16 cellular contexts compared by ENCODE assay signal in the genomic region with DNA sequence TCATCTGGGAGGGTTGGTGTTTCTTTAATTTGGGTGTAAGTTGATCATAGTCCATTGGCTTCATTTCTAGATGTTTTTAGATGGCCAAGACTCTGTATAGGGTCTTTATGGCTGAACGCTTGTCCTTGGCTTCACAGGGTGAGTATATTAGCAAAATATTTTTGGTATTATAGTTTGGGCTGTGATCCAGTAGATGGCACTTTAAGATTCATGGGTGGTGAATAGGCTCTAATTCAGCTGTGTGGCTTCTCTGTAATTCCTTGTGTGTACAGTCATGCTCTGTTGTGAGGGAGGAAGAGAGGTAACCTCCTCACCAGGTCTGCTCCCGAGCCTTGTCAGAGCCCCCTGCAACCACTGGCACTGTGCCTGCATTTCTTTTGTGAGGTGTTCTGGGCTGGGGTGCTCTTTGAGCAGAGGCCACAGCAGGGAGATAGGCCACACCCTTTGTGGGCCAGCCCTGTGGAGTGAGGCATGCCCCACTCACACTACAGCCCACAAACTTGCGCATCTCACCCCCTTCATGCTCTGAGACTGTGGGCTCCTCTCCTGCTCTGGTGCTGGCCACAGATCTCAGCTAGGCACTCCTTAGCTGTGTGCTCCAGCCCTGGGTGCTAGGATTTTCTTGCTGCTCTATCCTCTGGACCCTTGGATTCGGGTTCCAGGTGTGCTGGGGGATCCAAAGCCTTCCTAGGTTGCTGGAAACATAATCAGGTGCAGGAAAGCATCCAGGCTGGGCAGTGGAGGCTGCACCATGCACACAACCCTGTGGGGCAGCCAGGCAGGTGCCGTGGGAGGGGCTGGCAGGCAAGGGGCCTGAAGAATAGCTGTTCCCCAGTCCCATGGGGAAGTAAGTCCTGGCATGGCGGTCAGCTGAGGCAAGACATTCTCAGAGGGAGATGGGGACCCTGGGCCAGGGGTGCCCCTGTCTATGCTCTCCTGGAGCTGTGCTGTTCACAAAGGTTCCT.
A peak's percentile ranks its signal among the peaks of the same experiment; 100 is the strongest.
DNase-seq lines count a peak whose midpoint lies in the region; ATAC-seq, FAIRE-seq and TF ChIP-seq lines count a peak whose summit lies in the region.
"Had no signal": no experiment of that assay in that cellular context is flagged by ENCODE, and none has a peak within 500 bp of the region (broad histone marks: within the 10 kb centered on the region; RNA-seq: fewer than 3 reads in every experiment).

No MANE protein-coding gene starts in this region.

- no peaks in the 10 kb centered on the region for H3K79me2 ChIP-seq in mesendoderm (ENCODE audit: control insufficient read depth, insufficient read depth, low read length)

- H2BK5ac ChIP-seq in mesendoderm (ENCODE audit: low read length), result no peak overlapping the region

- H3K9me3 ChIP-seq in RWPE2 (ENCODE audit: severe bottlenecking) (no peaks in the 10 kb centered on the region), kidney (ENCODE audit: control insufficient read depth in 1 of 2, low read length in 2 of 2) (no peaks in the 10 kb centered on the region), aorta (ENCODE audit: control insufficient read depth, low read length) (no peaks in the 10 kb centered on the region), Peyer's patch (peaks cover 0 to 3% (median 0%) of the 10 kb centered on the region in 4 donors)
- H3K9me3 ChIP-seq: SJCRH30 had no signal

- H3K4me3 ChIP-seq in RWPE2 (ENCODE audit: severe bottlenecking) (no peak overlapping the region), astrocyte of the spinal cord (ENCODE audit: low read depth, low read length) (no peak overlapping the region), kidney (ENCODE audit: low read length in 2 of 2) (no peak overlapping the region), aorta (ENCODE audit: low read length in 2 of 2) (no peak overlapping the region), Peyer's patch (no peak overlapping the region), mesendoderm (ENCODE audit: low read length) (no peak overlapping the region)
- H3K4me3 ChIP-seq: SJCRH30 had no signal

- no peak overlapping the region for H3K9ac ChIP-seq in kidney (ENCODE audit: low read length in 2 of 2)
- no peak overlapping the region for H3K9ac ChIP-seq in mesendoderm (ENCODE audit: low read length)

- H3K27ac ChIP-seq in RWPE2 (ENCODE audit: poor library complexity, severe bottlenecking) (no peak overlapping the region), kidney (ENCODE audit: low read depth in 2 of 2, low read length in 2 of 2) (no peak overlapping the region), aorta (ENCODE audit: low read depth in 1 of 2, low read length in 2 of 2) (no peak overlapping the region), Peyer's patch (no peak overlapping the region), mesendoderm (ENCODE audit: low read depth, low read length) (no peak overlapping the region)
- H3K27ac ChIP-seq: RWPE1, SJCRH30 had no signal

- H3K4me1 ChIP-seq in RWPE2 (ENCODE audit: insufficient read depth, poor library complexity, severe bottlenecking) (no peaks in the 10 kb centered on the region), kidney (ENCODE audit: control insufficient read depth in 1 of 2, insufficient read depth in 1 of 2, low read depth in 1 of 2, low read length in 2 of 2) (no peaks in the 10 kb centered on the region), aorta (ENCODE audit: control insufficient read depth in 1 of 2, insufficient read depth in 2 of 2, low read length in 2 of 2) (no peaks in the 10 kb centered on the region), Peyer's patch (no peaks in the 10 kb centered on the region), mesendoderm (ENCODE audit: control insufficient read depth, low read depth, low read length) (no peaks in the 10 kb centered on the region)
- H3K4me1 ChIP-seq: SJCRH30 had no signal

- H3K23ac ChIP-seq in mesendoderm (ENCODE audit: low read length), result no peak overlapping the region

- no peak overlapping the region for H4K5ac ChIP-seq in mesendoderm (ENCODE audit: low read length)

- no peak overlapping the region for H2AK5ac ChIP-seq in mesendoderm (ENCODE audit: low read length)

- H3K36me3 ChIP-seq in RWPE2 (ENCODE audit: low read depth) (no peaks in the 10 kb centered on the region), kidney (ENCODE audit: control insufficient read depth in 1 of 2, insufficient read depth in 2 of 2, low read length in 2 of 2) (no peaks in the 10 kb centered on the region), aorta (ENCODE audit: control insufficient read depth in 1 of 2, insufficient read depth in 2 of 2, low read length in 1 of 2) (no peaks in the 10 kb centered on the region), Peyer's patch (no peaks in the 10 kb centered on the region), mesendoderm (ENCODE audit: control insufficient read depth, insufficient read depth, low read length) (no peaks in the 10 kb centered on the region)
- H3K36me3 ChIP-seq: SJCRH30 had no signal

- FAIRE-seq in kidney (lab: Jason Lieb, UNC), result no peak

- H3K18ac ChIP-seq in mesendoderm (ENCODE audit: low read length), result no peak overlapping the region

- H3K27me3 ChIP-seq in RWPE2 (ENCODE audit: insufficient read depth, poor library complexity, severe bottlenecking) (no peaks in the 10 kb centered on the region), aorta (ENCODE audit: control insufficient read depth in 1 of 2, insufficient read depth in 2 of 2, low read length in 1 of 2) (no peaks in the 10 kb centered on the region), Peyer's patch (no peaks in the 10 kb centered on the region), mesendoderm (ENCODE audit: insufficient read depth, low read length, poor library complexity) (no peaks in the 10 kb centered on the region)
- H3K27me3 ChIP-seq: SJCRH30 had no signal

- no peak overlapping the region for H3K4ac ChIP-seq in mesendoderm (ENCODE audit: low read depth, low read length)

- in situ Hi-C loops in astrocyte of the spinal cord (cut with HindIII; ENCODE audit: low sequenced_read_pairs), result no loop called here

- no peak overlapping the region for H3K56ac ChIP-seq in mesendoderm (ENCODE audit: low read length)

- no peak overlapping the region for H3K4me2 ChIP-seq in mesendoderm (ENCODE audit: low read length)

- WGBS in aorta, 2 donors, result 70 to 74% methylated on average over 6 of the region's 6 CpGs
- no CpG with 5 or more reads among the region's 6 CpGs for WGBS in mesendoderm (ENCODE audit: extremely low coverage, insufficient coverage, low lambda C conversion rate)

- no peak for TF ChIP-seq CTCF in RWPE2 (IDR thresholded peaks at IDR 0.05; ENCODE audit: poor library complexity, severe bottlenecking)
- no peak for TF ChIP-seq CTCF in astrocyte of the spinal cord (IDR thresholded peaks at IDR 0.05; ENCODE audit: low read depth, low read length)
- TF ChIP-seq CTCF in kidney (IDR thresholded peaks at IDR 0.05; ENCODE audit: borderline replicate concordance, extremely low read depth, insufficient read depth), result no peak
- TF ChIP-seq CTCF in Peyer's patch (IDR thresholded peaks at IDR 0.05), result no peak

- DNase-seq in RWPE2 (ENCODE audit: low spot score) (no peak), astrocyte of the spinal cord (ENCODE audit: low read depth, low spot score) (peak; percentile 58), kidney (peak; percentile 64), aorta (no peak), Peyer's patch (no peak), NCI-H2196 (lab: John Stamatoyannopoulos, UW; ENCODE audit: unreplicated experiment) (no peak), mesendoderm (no peak)
- DNase-seq: COR-L47, DMS153, EL, H7, NCI-H187, NCI-H446, NCI-H69, SJCRH30 had no signal

- no peak overlapping the region for H4K8ac ChIP-seq in mesendoderm (ENCODE audit: low read depth, low read length)

- peak; percentile 54; the same call in 2 of the 3 replicates for ATAC-seq in RWPE2 (ENCODE audit: low read depth)
- ATAC-seq in aorta (ENCODE audit: low FRiP score), result peak; percentile 38

- no peak overlapping the region for H2BK120ac ChIP-seq in mesendoderm (ENCODE audit: low read depth, low read length)

- no peak overlapping the region for H2BK15ac ChIP-seq in mesendoderm (replicated peaks; ENCODE audit: low read depth)

- no peaks in the 10 kb centered on the region for H3K79me1 ChIP-seq in mesendoderm (ENCODE audit: low read length)

- no peak for TF ChIP-seq POLR2A in Peyer's patch (IDR thresholded peaks at IDR 0.05)

- intact Hi-C loops in kidney (cut with DNase I) (no loop called here), aorta (cut with DNase I) (no loop called here)

Comparison
In these comparisons a context has a peak if more than half of its experiments do, and no peak if none do; other contexts are left out.
1. DNase-seq: peak in astrocyte of the spinal cord (single experiment) and kidney (single experiment); none in RWPE2 (single experiment), aorta (0 of 2), Peyer's patch (0 of 3), NCI-H2196 (single experiment) and mesendoderm (single experiment).